Comparison of ENCODE assay signal across 1 cellular context in the genomic region with DNA sequence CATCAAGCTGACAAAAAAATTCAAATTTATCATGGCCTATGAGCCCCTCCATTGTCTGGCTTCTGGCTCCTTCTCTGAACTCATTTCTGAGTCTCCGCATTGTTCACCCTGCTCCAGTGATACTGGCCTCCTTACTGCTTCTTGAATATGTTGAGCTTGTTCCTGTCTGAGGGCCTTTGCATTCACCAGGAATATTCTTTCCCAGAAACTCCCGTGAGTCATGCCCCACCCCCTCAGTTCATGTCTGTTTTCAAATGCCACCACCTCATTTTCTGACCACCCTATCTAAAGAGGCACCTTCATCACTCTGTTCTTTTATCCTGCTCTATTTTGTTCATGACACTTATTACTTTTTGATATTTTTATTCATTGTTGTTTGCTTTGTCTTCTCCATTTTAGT.
TF ChIP-seq lines count a peak whose summit lies in the region.

No MANE protein-coding gene starts in this region.

TF ChIP-seq in H1, 55 proteins besides CTCF, POLR2A, EP300 and RAD21 (continued from another document):
- no peak for TF ChIP-seq ATF3 (IDR thresholded peaks at IDR 0.05; ENCODE audit: insufficient read depth, low read depth, low read length)
